In the genomic region with DNA sequence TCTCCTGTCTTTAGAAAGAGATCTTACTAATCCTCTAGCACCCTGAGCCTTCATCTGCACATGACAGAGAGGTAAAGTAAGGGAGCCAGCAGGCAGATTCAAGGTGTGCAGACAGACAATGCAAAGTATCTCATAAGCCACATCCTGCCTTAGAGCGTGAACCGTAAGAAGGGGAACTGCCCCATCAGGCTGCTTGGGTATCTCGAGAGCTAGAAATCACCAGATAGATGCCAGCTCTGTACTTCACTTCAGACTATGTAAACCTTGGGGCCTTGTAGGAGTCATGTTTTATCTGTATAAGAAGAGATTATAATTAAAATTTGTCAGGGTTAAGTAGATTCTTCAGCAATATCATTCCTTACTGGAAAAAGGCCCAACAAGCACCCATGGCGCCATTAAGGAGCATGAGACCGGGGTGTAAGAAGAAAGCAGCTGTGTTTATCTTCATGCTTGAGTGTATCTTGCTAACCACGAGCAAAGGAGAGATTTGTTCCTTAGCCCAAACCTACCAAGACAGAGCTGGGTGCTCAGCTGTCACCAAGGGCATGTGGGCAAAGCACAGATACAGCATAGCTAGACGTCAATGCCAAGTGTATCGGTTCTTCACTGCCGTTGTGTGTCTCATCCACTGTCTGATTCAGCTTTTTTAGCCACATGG, we compare ENCODE assay signal across 9 cellular contexts.
DNase-seq lines count a peak whose midpoint lies in the region; ATAC-seq lines count a peak whose summit lies in the region.
"Had no signal": no experiment of that assay in that cellular context is flagged by ENCODE, and none has a peak within 500 bp of the region (broad histone marks: within the 10 kb centered on the region; RNA-seq: fewer than 3 reads in every experiment).

No MANE protein-coding gene starts in this region.

- no peaks in the 10 kb centered on the region for H3K4me1 ChIP-seq in stomach smooth muscle (ENCODE audit: control insufficient read depth, insufficient read depth, low read length)

- H3K9ac ChIP-seq in stomach smooth muscle (ENCODE audit: low read length in 2 of 2): no peak overlapping the region

- no peaks in the 10 kb centered on the region for H3K27me3 ChIP-seq in stomach smooth muscle (ENCODE audit: control insufficient read depth in 1 of 2, insufficient read depth in 2 of 2, low read length in 2 of 2)

- peak overlapping the region; percentile 38 for H3K27ac ChIP-seq in stomach smooth muscle (ENCODE audit: low read length)
- H3K27ac ChIP-seq: PC-9 had no signal

- no peaks in the 10 kb centered on the region for H3K9me3 ChIP-seq in stomach smooth muscle (ENCODE audit: control insufficient read depth in 2 of 2, low read length in 2 of 2)

- no peak overlapping the region for H3K4me3 ChIP-seq in stomach smooth muscle (ENCODE audit: low read length in 2 of 2)
- H3K4me3 ChIP-seq: PC-9 had no signal

- peaks cover 20% of the 10 kb centered on the region in 2 donors for H3K36me3 ChIP-seq in stomach smooth muscle (ENCODE audit: control insufficient read depth in 2 of 2, insufficient read depth in 2 of 2, low read length in 2 of 2)

- DNase-seq in NCI-H146 (lab: John Stamatoyannopoulos, UW): no peak
- DNase-seq in DMS53 (lab: John Stamatoyannopoulos, UW): no peak
- DNase-seq in AML-193 (lab: John Stamatoyannopoulos, UW): no peak
- DNase-seq: activated CD4-positive, alpha-beta memory T cell treated with anti-CD3 and anti-CD28 coated beads, Interleukin-2, amount 10 ng/mL, durations not matched to agents 7 days and 5 days; PC-9 had no signal

- peak; percentile 90 for ATAC-seq in GM19023 (IDR thresholded peaks at IDR 0.05; ENCODE audit: unreplicated experiment)
- ATAC-seq in HG02571 (IDR thresholded peaks at IDR 0.05; ENCODE audit: unreplicated experiment): peak; percentile 96
- peak; percentile 93 for ATAC-seq in HG03460 (IDR thresholded peaks at IDR 0.05; ENCODE audit: unreplicated experiment)
